Comparison of ENCODE assay signal across 8 cellular contexts in the genomic region with DNA sequence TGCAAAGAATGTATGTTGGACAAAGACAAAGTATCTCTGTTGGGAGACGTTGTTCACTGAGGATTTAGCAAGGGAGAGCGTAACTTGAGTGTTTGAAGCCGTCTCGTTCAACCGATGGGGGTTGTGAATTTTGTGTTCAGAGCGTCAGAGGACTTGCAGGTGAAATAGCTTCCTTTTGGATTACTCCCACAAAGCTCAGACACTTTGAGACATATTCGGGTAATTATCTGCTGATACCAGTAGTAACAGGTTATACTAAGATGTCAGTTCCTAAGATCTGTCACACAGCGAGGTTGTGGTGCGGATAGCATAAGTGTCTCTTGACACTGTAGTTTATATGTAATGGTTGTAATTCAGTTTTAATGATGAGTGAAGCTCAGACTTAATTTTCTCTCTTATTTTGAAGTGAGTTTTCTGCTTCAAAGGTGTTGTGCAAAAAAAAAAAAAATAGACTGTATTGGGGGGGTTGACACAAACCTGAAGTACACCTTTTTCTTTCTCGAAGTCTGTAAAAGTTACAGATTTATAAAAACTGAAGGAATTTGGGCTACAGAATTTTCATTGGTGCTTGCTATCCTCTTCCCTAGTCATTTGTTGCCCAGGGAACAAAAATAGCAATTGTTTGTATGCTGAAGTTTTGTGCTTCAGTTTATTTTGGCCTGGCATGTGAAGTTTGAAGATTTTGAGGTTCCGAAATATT. TPM values are rescaled to one million over a fixed set of nuclear protein-coding genes. Genes with fewer than 3 reads are reported as not detected.
DNase-seq lines count a peak whose midpoint lies in the region; ATAC-seq and TF ChIP-seq lines count a peak whose summit lies in the region.

No MANE protein-coding gene starts in this region.

- in situ Hi-C loops in brain microvascular endothelial cell (cut with HindIII; ENCODE audit: low pct_ligation_motif_present, low sequenced_read_pairs) = no loop called here
- in situ Hi-C loops in transverse colon (cut with MboI; ENCODE audit: low pct_ligation_motif_present in 1 of 4, low pct_unique_long_range_greater_than_20kb in 1 of 4, low sequenced_read_pairs in 3 of 4) = loop anchor here in 1 of 4 donors (25.0 kb wide), 1 partner anchor 97 kb away; no protein-coding TSS in a partner anchor

- no peak for TF ChIP-seq CTCF in CD14-positive monocyte (IDR thresholded peaks at IDR 0.05)
- TF ChIP-seq CTCF in KMS-11 (conservative IDR thresholded peaks at IDR 0.05; ENCODE audit: low read depth, low read length) = no peak
- no peak for TF ChIP-seq CTCF in brain microvascular endothelial cell (IDR thresholded peaks at IDR 0.05; ENCODE audit: low read depth, low read length, missing control alignments)
- no peak for TF ChIP-seq CTCF in lower lobe of right lung (IDR thresholded peaks at IDR 0.05)
- no peak for TF ChIP-seq CTCF in transverse colon (IDR thresholded peaks at IDR 0.05)

- intact Hi-C loops in CD14-positive monocyte (cut with micrococcal nuclease) = loop anchor here (5.0 to 10.0 kb wide), 2 partner anchors 247 to 455 kb away; a partner anchor contains a TSS
- intact Hi-C loops in lower lobe of right lung (cut with DNase I) = no loop called here
- intact Hi-C loops in transverse colon (cut with DNase I; ENCODE audit: low total_unique reads) = loop anchor here (5.0 kb wide), 1 partner anchor 123 kb away; no protein-coding TSS in a partner anchor

- H3K27me3 ChIP-seq in KMS-11 (ENCODE audit: insufficient read depth, low read depth) (no peaks in the 10 kb centered on the region), brain microvascular endothelial cell (replicated peaks) (no peaks in the 10 kb centered on the region), lower lobe of right lung (ENCODE audit: low read depth) (no peaks in the 10 kb centered on the region), transverse colon (no peaks in the 10 kb centered on the region)

- DNase-seq in CD14-positive monocyte (ENCODE audit: low spot score) (no peak), brain microvascular endothelial cell (peak; percentile 22), lower lobe of right lung (no peak), transverse colon (no peak)
- no peak for DNase-seq in activated effector memory CD4-positive, alpha-beta T cell treated with anti-CD3 and anti-CD28 coated beads, Interleukin-2, amount 50 U/mL, for 16 hours

- ATAC-seq in lower lobe of right lung (no peak), GM18519 (IDR thresholded peaks at IDR 0.05; ENCODE audit: low FRiP score, unreplicated experiment) (no peak), GM21737 (IDR thresholded peaks at IDR 0.05; ENCODE audit: unreplicated experiment) (no peak)

- H3K4me1 Mint-ChIP-seq in CD14-positive monocyte = peaks cover 48% of the 10 kb centered on the region

- H4K20me1 ChIP-seq in KMS-11 (ENCODE audit: insufficient read depth) = peaks cover 27% of the 10 kb centered on the region

- no peaks in the 10 kb centered on the region for H3K36me3 ChIP-seq in KMS-11 (ENCODE audit: insufficient read depth)
- no peaks in the 10 kb centered on the region for H3K36me3 ChIP-seq in brain microvascular endothelial cell (replicated peaks)
- H3K36me3 ChIP-seq in lower lobe of right lung = no peaks in the 10 kb centered on the region
- no peaks in the 10 kb centered on the region for H3K36me3 ChIP-seq in transverse colon

- H2AFZ ChIP-seq in KMS-11 (ENCODE audit: low read depth) = no peak overlapping the region

- no peaks in the 10 kb centered on the region for H3K27me3 Mint-ChIP-seq in CD14-positive monocyte (ENCODE audit: low read depth in 3 of 3)

- peak overlapping the region; percentile 41 to 89 (median 76) for H3K27ac Mint-ChIP-seq in CD14-positive monocyte

- peak overlapping the region; percentile 94 for H3K9ac ChIP-seq in KMS-11

- peak overlapping the region; percentile 94 for H3K4me2 ChIP-seq in KMS-11

- peak overlapping the region; percentile 92 for H3K27ac ChIP-seq in KMS-11
- peak overlapping the region; percentile 97 for H3K27ac ChIP-seq in brain microvascular endothelial cell
- H3K27ac ChIP-seq in lower lobe of right lung = peak overlapping the region; percentile 97
- peak overlapping the region; percentile 94 to 98 (median 98) for H3K27ac ChIP-seq in transverse colon

- no peak for TF ChIP-seq POLR2A in transverse colon (IDR thresholded peaks at IDR 0.05)

- H3K9me3 ChIP-seq in lower lobe of right lung (no peaks in the 10 kb centered on the region), transverse colon (no peaks in the 10 kb centered on the region)

- H3K36me3 Mint-ChIP-seq in CD14-positive monocyte = peaks cover 1 to 8% of the 10 kb centered on the region in 2 donors

- 8 to 11% methylated on average over 4 to 11 of the region's 11 CpGs for WGBS in transverse colon (ENCODE audit: low coverage in 1 of 2), 2 donors

- H3K9me3 Mint-ChIP-seq in CD14-positive monocyte = no peaks in the 10 kb centered on the region

- TF ChIP-seq EP300 in transverse colon (IDR thresholded peaks at IDR 0.05; ENCODE audit: low read depth) = no peak

- H3K4me1 ChIP-seq in KMS-11 (ENCODE audit: low read depth, poor library complexity, severe bottlenecking) (peaks cover 59% of the 10 kb centered on the region), lower lobe of right lung (peaks cover 60% of the 10 kb centered on the region), transverse colon (peaks cover 9 to 62% (median 44%) of the 10 kb centered on the region in 4 donors)

- H3K4me3 ChIP-seq in KMS-11 (IDR thresholded peaks at IDR 0.05; ENCODE audit: insufficient read depth, low read depth, low read length) (no peak overlapping the region), brain microvascular endothelial cell (ENCODE audit: low read depth, low read length) (peak overlapping the region; percentile 91), lower lobe of right lung (peak overlapping the region; percentile 83), transverse colon (peak overlapping the region; percentile 81 to 99 (median 96))

- peaks cover 60% of the 10 kb centered on the region for H3K79me2 ChIP-seq in KMS-11 (ENCODE audit: insufficient read depth, low read depth)

- peak overlapping the region; percentile 82 to 83 for H3K4me3 Mint-ChIP-seq in CD14-positive monocyte

RNA-seq across cellular contexts. Expression of a gene that starts 1.7 kb away (rescaled TPM):
- polyA plus RNA-seq in CD14-positive monocyte = 1 to 10 TPM; 1.8 to 2.8 TPM
- total RNA-seq in lower lobe of right lung (71.9 TPM), transverse colon (100 to 1,000 TPM in 1 of 4 donors, 10 to 100 TPM in 3; 39.6 to 293 (median 92.8) TPM)
